ENCODE assay signal across 6 cellular contexts in the genomic region with DNA sequence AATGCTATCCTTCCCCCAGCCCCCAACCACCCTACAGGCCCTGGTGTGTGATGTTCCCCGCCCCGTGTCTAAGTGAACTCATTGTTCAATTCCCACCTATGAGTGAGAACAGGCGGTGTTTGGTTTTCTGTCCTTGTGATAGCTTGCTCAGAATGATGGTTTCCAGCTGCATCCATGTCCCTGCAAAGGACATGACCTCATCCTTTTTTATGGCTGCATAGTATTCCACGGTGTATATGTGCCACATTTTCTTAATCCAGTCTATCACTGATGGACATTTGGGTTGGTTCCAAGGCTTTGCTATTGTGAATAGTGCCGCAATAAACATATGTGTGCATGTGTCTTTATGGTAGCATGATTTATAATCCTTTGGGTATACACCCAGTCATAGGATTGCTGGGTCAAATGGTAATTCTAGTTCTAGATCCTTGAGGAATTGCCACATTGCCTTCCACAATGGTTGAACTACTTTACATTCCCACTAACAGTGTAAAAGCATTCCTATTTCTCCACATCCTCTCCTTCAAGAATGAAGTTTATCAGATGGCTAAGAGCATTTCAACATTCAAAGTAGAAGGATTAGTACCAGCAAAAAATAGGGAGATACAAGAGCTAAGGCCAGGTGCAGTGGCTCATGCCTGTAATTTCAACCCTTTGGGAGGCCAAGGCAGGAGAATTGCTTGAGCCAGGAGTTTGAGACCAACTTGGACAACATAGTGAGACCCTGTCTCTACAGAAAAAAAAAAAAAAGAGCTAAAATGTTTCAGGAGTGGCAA. TPM values are rescaled to one million over a fixed set of nuclear protein-coding genes. Genes with fewer than 3 reads are reported as not detected.
DNase-seq lines count a peak whose midpoint lies in the region; ATAC-seq, FAIRE-seq and TF ChIP-seq lines count a peak whose summit lies in the region.
"Not testable (repeated sequence)": the region's sequence is repeated elsewhere in the genome, so short reads cannot be mapped to it uniquely, and the experiment has no call there.

No MANE protein-coding gene starts in this region.

- TF ChIP-seq CTCF in AG10803 (conservative IDR thresholded peaks at IDR 0.05; ENCODE audit: low read length); IMR-90 (conservative IDR thresholded peaks at IDR 0.05; ENCODE audit: low read depth, low read length); K562 (IDR thresholded peaks at IDR 0.05 in 2 of 3, conservative IDR thresholded peaks at IDR 0.05 in 1 of 3; ENCODE audit: insufficient read depth in 2 of 3, low read depth in 1 of 3, low read length in 3 of 3); HepG2 (CRISPR knock-in tag; IDR thresholded peaks at IDR 0.05): not testable (repeated sequence)

- H3K79me2 ChIP-seq in K562 (ENCODE audit: control insufficient read depth, insufficient read depth, low read length); HepG2 (ENCODE audit: insufficient read depth, low read length); trophoblast cell (ENCODE audit: control insufficient read depth, insufficient read depth, low read length, poor library complexity): not testable (repeated sequence)

- H3K18ac ChIP-seq in IMR-90 (ENCODE audit: low read depth, low read length); trophoblast cell (ENCODE audit: low read length): not testable (repeated sequence)

- not testable (repeated sequence) for H3K27me3 ChIP-seq in IMR-90 (ENCODE audit: control insufficient read depth, insufficient read depth, low read length); K562 (ENCODE audit: control insufficient read depth in 2 of 2, insufficient read depth in 2 of 2, low read length in 2 of 2); HepG2 (ENCODE audit: control insufficient read depth in 1 of 2, insufficient read depth in 2 of 2, low read length in 2 of 2); trophoblast cell (ENCODE audit: insufficient read depth, low read length)

- not testable (repeated sequence) for BruUV-seq in IMR-90 (replicated peaks; lab: Mats Ljungman, UMichigan); K562 (replicated peaks; lab: Mats Ljungman, UMichigan); HepG2 (replicated peaks; lab: Mats Ljungman, UMichigan)

- H2AFZ ChIP-seq in IMR-90 (replicated peaks; ENCODE audit: low read length, poor library complexity); K562 (ENCODE audit: low read depth, low read length); HepG2 (ENCODE audit: low read length); trophoblast cell (ENCODE audit: insufficient read depth, low read length, poor library complexity): not testable (repeated sequence)

- H2BK5ac ChIP-seq in IMR-90 (ENCODE audit: low read depth, low read length, poor library complexity, severe bottlenecking), result peak overlapping the region; percentile 55
- H2BK5ac ChIP-seq in trophoblast cell (ENCODE audit: low read depth, low read length, poor library complexity), result not testable (repeated sequence)

- not testable (repeated sequence) for H4K12ac ChIP-seq in trophoblast cell (ENCODE audit: low read depth, low read length)

- H4K91ac ChIP-seq in IMR-90 (ENCODE audit: insufficient read depth, low read depth, low read length); trophoblast cell (ENCODE audit: low read depth, low read length): not testable (repeated sequence)

- not testable (repeated sequence) for TF ChIP-seq POLR2A in IMR-90 (IDR thresholded peaks at IDR 0.05; ENCODE audit: low read depth, low read length); K562 (conservative IDR thresholded peaks at IDR 0.05); HepG2 (IDR thresholded peaks at IDR 0.05; ENCODE audit: insufficient read depth in 1 of 2, low read depth in 2 of 2, low read length in 2 of 2)

- not testable (repeated sequence) for TF ChIP-seq EP300 in K562 (IDR thresholded peaks at IDR 0.05; ENCODE audit: low read length); HepG2 (IDR thresholded peaks at IDR 0.05; ENCODE audit: low read depth in 2 of 2, low read length in 2 of 2); HepG2 (CRISPR knock-in tag; IDR thresholded peaks at IDR 0.05; ENCODE audit: borderline replicate concordance)

- not testable (repeated sequence) for H3K9me1 ChIP-seq in IMR-90 (ENCODE audit: insufficient read depth, low read length); K562 (ENCODE audit: control insufficient read depth, insufficient read depth, low read length)

- not testable (repeated sequence) for H3K27ac ChIP-seq in IMR-90 (ENCODE audit: insufficient read depth, low read length); K562 (ENCODE audit: extremely low read depth, low read depth, low read length); HepG2 (ENCODE audit: extremely low read length, insufficient read depth, low read length); trophoblast cell (ENCODE audit: low read depth, low read length)

- not testable (repeated sequence) for H2BK12ac ChIP-seq in trophoblast cell (ENCODE audit: low read length)

- H2BK120ac ChIP-seq in IMR-90 (ENCODE audit: low read depth, low read length); trophoblast cell (ENCODE audit: insufficient read depth, low read length, poor library complexity): not testable (repeated sequence)

- intact Hi-C loops in IMR-90 (cut with micrococcal nuclease); K562 (cut with micrococcal nuclease); HepG2 (cut with micrococcal nuclease; ENCODE audit: unreplicated experiment): not testable (repeated sequence)

- H2BK20ac ChIP-seq in IMR-90 (ENCODE audit: low read depth, low read length), result not testable (repeated sequence)

- ATAC-seq in IMR-90 (ENCODE audit: low read depth); K562; HepG2: not testable (repeated sequence)

- H3K14ac ChIP-seq in IMR-90 (replicated peaks; ENCODE audit: low read depth, low read length); trophoblast cell (ENCODE audit: low read length): not testable (repeated sequence)

- H3K36me3 ChIP-seq in IMR-90 (ENCODE audit: control insufficient read depth, insufficient read depth, low read length); K562 (ENCODE audit: control insufficient read depth, insufficient read depth, low read length); HepG2 (replicated peaks in 1 of 2; ENCODE audit: control insufficient read depth in 1 of 2, insufficient read depth in 2 of 2, low read length in 2 of 2); trophoblast cell (ENCODE audit: control insufficient read depth in 1 of 2, insufficient read depth in 2 of 2, low read length in 2 of 2): not testable (repeated sequence)

- not testable (repeated sequence) for H2AK9ac ChIP-seq in IMR-90 (replicated peaks; ENCODE audit: low read depth, low read length, poor library complexity)

- not testable (repeated sequence) for H3K4me2 ChIP-seq in IMR-90 (ENCODE audit: low read depth, low read length); K562 (ENCODE audit: insufficient read depth, low read length); HepG2 (ENCODE audit: low read depth, low read length); trophoblast cell (ENCODE audit: low read length)

- DNase-seq in AG10803 (ENCODE audit: low read depth) (peak; percentile 24), EH (ENCODE audit: low read depth) (peak; percentile 45), IMR-90 (peak; percentile 19), trophoblast cell (peak; percentile 52 to 87)
- DNase-seq in K562 (ENCODE audit: extremely low read depth in 1 of 4, low spot score in 3 of 4); HepG2 (ENCODE audit: low spot score): not testable (repeated sequence)

- H3K9me3 ChIP-seq in IMR-90 (ENCODE audit: control insufficient read depth, insufficient read depth, low read length); K562 (replicated peaks; ENCODE audit: control insufficient read depth, insufficient read depth, low read depth, low read length); HepG2 (ENCODE audit: low read length); trophoblast cell (ENCODE audit: insufficient read depth, low read depth, low read length): not testable (repeated sequence)

- H3K9ac ChIP-seq in IMR-90 (ENCODE audit: low read depth, low read length); K562 (ENCODE audit: insufficient read depth in 1 of 2, low read depth in 2 of 2, low read length in 2 of 2); HepG2 (ENCODE audit: insufficient read depth, low read depth, low read length); trophoblast cell (ENCODE audit: low read length): not testable (repeated sequence)

- dilution Hi-C loops in IMR-90 (cut with HindIII; ENCODE audit: low sequenced_read_pairs, unreplicated experiment), result not testable (repeated sequence)

- H3K4ac ChIP-seq in IMR-90 (ENCODE audit: low read depth, low read length); trophoblast cell (ENCODE audit: low read depth, low read length): not testable (repeated sequence)

- not testable (repeated sequence) for H3K4me3 ChIP-seq in AG10803 (ENCODE audit: low read length); IMR-90 (ENCODE audit: insufficient read depth, low read depth, low read length); K562; HepG2 (replicated peaks in 1 of 3; ENCODE audit: insufficient read depth in 1 of 3, low read depth in 2 of 3, low read length in 3 of 3); trophoblast cell (ENCODE audit: low read depth, low read length)

- CTCF ChIA-PET in IMR-90 (lab: Yijun Ruan, JAX), result interaction anchor here (0.5 kb wide), 1 partner anchor 54 kb away, joined by 3 read pairs; no protein-coding TSS in a partner anchor
- CTCF ChIA-PET in K562 (lab: Yijun Ruan, JAX; ENCODE audit: low intra/inter-chr PET ratio); HepG2 (lab: Yijun Ruan, JAX; ENCODE audit: low intra/inter-chr PET ratio, low total read pairs): not testable (repeated sequence)

- H3K23ac ChIP-seq in IMR-90 (ENCODE audit: low read depth, low read length); trophoblast cell (ENCODE audit: low read length): not testable (repeated sequence)

- TF ChIP-seq RAD21 in IMR-90 (IDR thresholded peaks at IDR 0.05; ENCODE audit: low read length); K562 (CRISPR knock-in tag; conservative IDR thresholded peaks at IDR 0.05 in 1 of 2, IDR thresholded peaks at IDR 0.05 in 1 of 2); HepG2 (CRISPR knock-in tag; IDR thresholded peaks at IDR 0.05): not testable (repeated sequence)

- in situ Hi-C loops in IMR-90 (cut with MboI; ENCODE audit: low sequenced_read_pairs); K562 (cut with MboI); HepG2 (cut with HindIII; ENCODE audit: extremely low pct_ligation_motif_present, low pct_unique_long_range_greater_than_20kb): not testable (repeated sequence)

- not testable (repeated sequence) for H3K4me1 ChIP-seq in IMR-90 (ENCODE audit: control insufficient read depth, insufficient read depth, low read length); K562 (replicated peaks in 1 of 2; ENCODE audit: control insufficient read depth in 2 of 2, insufficient read depth in 2 of 2, low read length in 2 of 2); HepG2 (ENCODE audit: insufficient read depth, low read length); trophoblast cell (ENCODE audit: control insufficient read depth in 1 of 2, insufficient read depth in 2 of 2, low read length in 2 of 2)

- not testable (repeated sequence) for H3K79me1 ChIP-seq in IMR-90 (ENCODE audit: low read depth in 1 of 2, low read length in 2 of 2); trophoblast cell (ENCODE audit: low read length)

- H4K5ac ChIP-seq in IMR-90 (ENCODE audit: low read depth, low read length), result not testable (repeated sequence)

- POLR2A ChIA-PET in IMR-90 (lab: Charles Lee; ENCODE audit: unreplicated experiment), result interaction anchor here (0.6 kb wide), 2 partner anchors 56 to 268 kb away, joined by 3 to 7 read pairs; no protein-coding TSS in a partner anchor
- POLR2A ChIA-PET in K562 (lab: Yijun Ruan, JAX); HepG2 (lab: Yijun Ruan, JAX): not testable (repeated sequence)

- not testable (repeated sequence) for FAIRE-seq in K562 (lab: Jason Lieb, UNC); HepG2 (lab: Jason Lieb, UNC)

- no CpG with 5 or more reads among the region's 5 CpGs for WGBS in IMR-90 (ENCODE audit: extremely low coverage in 2 of 2, insufficient read length in 1 of 2), 2 experiments
- WGBS in K562 (ENCODE audit: insufficient coverage, low coverage, missing lambda C conversion rate), result 88% methylated on average over 5 of the region's 5 CpGs
- WGBS in HepG2 (ENCODE audit: low lambda C conversion rate), result 100% methylated on average over 5 of the region's 5 CpGs
- no CpG with 5 or more reads among the region's 5 CpGs for WGBS in trophoblast cell (ENCODE audit: extremely low coverage, insufficient coverage, insufficient read length)

- H2AK5ac ChIP-seq in IMR-90 (ENCODE audit: low read depth, low read length); trophoblast cell (ENCODE audit: low read length): not testable (repeated sequence)

- H4K20me1 ChIP-seq in IMR-90 (ENCODE audit: insufficient read depth, low read length); K562 (replicated peaks; ENCODE audit: control insufficient read depth, insufficient read depth, low read length); HepG2 (ENCODE audit: insufficient read depth, low read length): not testable (repeated sequence)

- not testable (repeated sequence) for H3K56ac ChIP-seq in IMR-90 (ENCODE audit: extremely low read depth, insufficient read depth, low read length)

- H2BK15ac ChIP-seq in IMR-90 (ENCODE audit: low read depth, low read length), result not testable (repeated sequence)

- not testable (repeated sequence) for H4K8ac ChIP-seq in IMR-90 (ENCODE audit: low read depth in 2 of 2, low read length in 2 of 2); trophoblast cell (ENCODE audit: low read depth, low read length)

RNA-seq across cellular contexts. Expression of gene C2CD3, which starts 50.4 kb away (rescaled TPM):
- total RNA-seq in IMR-90 (2012; rRNA removed), result 15.0 and 19.2 TPM in 2 replicates
- 11.1 and 11.4 TPM in 2 replicates for polyA plus RNA-seq in IMR-90 (2012; rRNA removed)
- polyA plus RNA-seq in IMR-90 (2012; cell fraction: cytosol; rRNA removed), result 3.5 and 4.5 TPM in 2 replicates
- 12.9 and 16.6 TPM in 2 replicates for polyA plus RNA-seq in IMR-90 (2012; cell fraction: nucleus; rRNA removed; ENCODE audit: low replicate concordance)
- total RNA-seq in K562 (2011; cell fraction: chromatin; rRNA removed; ENCODE audit: low replicate concordance), result 48.0 and 104 TPM in 2 replicates
- 16.0 and 24.7 TPM in 2 replicates for total RNA-seq in K562 (2011; cell fraction: nucleolus; rRNA removed)
- 30.5 and 41.8 TPM in 2 replicates for total RNA-seq in K562 (2011; cell fraction: nucleoplasm; rRNA removed)
- total RNA-seq in K562 (2014; rRNA removed), result 10.9 and 13.9 TPM in 2 replicates
- total RNA-seq in K562 (2014; rRNA removed; fragmentation: Illumina TruSeq; extraction: Trizol), result 11.1 and 13.0 TPM in 2 replicates
- total RNA-seq in K562 (2015; rRNA removed; fragmentation: Illumina TruSeq; extraction: Trizol), result 14.5 and 15.8 TPM in 2 replicates
- 17.6 and 18.5 TPM in 2 replicates for total RNA-seq in K562 (2021)
- 15.2 and 15.8 TPM in 2 replicates for polyA plus RNA-seq in K562 (2011; rRNA removed)
- 8.2 and 13.7 TPM in 2 replicates for polyA plus RNA-seq in K562 (2011; cell fraction: cytosol; rRNA removed)
- 14.6 and 33.1 TPM in 2 replicates for polyA plus RNA-seq in K562 (2011; cell fraction: nucleus; rRNA removed)
- 12.5 TPM in 2 replicates for polyA plus RNA-seq in K562 (2012)
- polyA plus RNA-seq in K562 (2014; fragmentation: Illumina TruSeq; extraction: Trizol), result 18.7 and 20.2 TPM in 2 replicates
- polyA plus RNA-seq in K562 (2014; fragmentation: Nextera tagmentation; extraction: Ambion mirVana), result 1 to 10 TPM; 4.4 to 5.1 TPM
- 15.4 and 15.8 TPM in 2 replicates for polyA plus RNA-seq in K562 (2014; rRNA removed)
- 33.0 and 34.9 TPM in 2 replicates for polyA minus RNA-seq in K562 (2011; rRNA and poly(A)+ RNA removed)
- 12.7 and 14.6 TPM in 2 replicates for polyA minus RNA-seq in K562 (2011; cell fraction: cytosol; rRNA and poly(A)+ RNA removed)
- polyA minus RNA-seq in K562 (2011; cell fraction: nucleus; rRNA and poly(A)+ RNA removed), result 26.7 and 29.8 TPM in 2 replicates
- total RNA-seq in HepG2 (2016; rRNA removed; fragmentation: Illumina TruSeq; extraction: Trizol), result 6.4 and 8.0 TPM in 2 replicates
- 3.9 and 4.0 TPM in 2 replicates for total RNA-seq in HepG2 (2016; cell fraction: cytosol; rRNA removed; fragmentation: Illumina TruSeq; extraction: Trizol; ENCODE audit: low read depth)
- 6.5 and 9.9 TPM in 2 replicates for total RNA-seq in HepG2 (2016; cell fraction: insoluble cytoplasmic fraction; rRNA removed; fragmentation: Illumina TruSeq; extraction: Trizol)
- total RNA-seq in HepG2 (2016; cell fraction: membrane; rRNA removed; fragmentation: Illumina TruSeq; extraction: Trizol), result 6.9 and 8.1 TPM in 2 replicates
- 12.7 and 13.2 TPM in 2 replicates for total RNA-seq in HepG2 (2016; cell fraction: nucleus; rRNA removed; fragmentation: Illumina TruSeq; extraction: Trizol)
- polyA plus RNA-seq in HepG2 (2011; rRNA removed), result 5.5 and 6.2 TPM in 2 replicates
- 3.1 and 3.6 TPM in 2 replicates for polyA plus RNA-seq in HepG2 (2011; cell fraction: cytosol; rRNA removed)
- polyA plus RNA-seq in HepG2 (2011; cell fraction: nucleus; rRNA removed), result 6.4 and 6.5 TPM in 2 replicates
- 5.9 and 6.5 TPM in 2 replicates for polyA plus RNA-seq in HepG2 (2012)
- polyA plus RNA-seq in HepG2 (2016; cell fraction: cytosol; fragmentation: Illumina TruSeq; extraction: Trizol; ENCODE audit: low read depth), result 4.6 and 6.1 TPM in 2 replicates
- polyA plus RNA-seq in HepG2 (2016; cell fraction: insoluble cytoplasmic fraction; fragmentation: Illumina TruSeq; extraction: Trizol; ENCODE audit: low read depth), result 8.1 and 10.7 TPM in 2 replicates
- 7.1 and 8.2 TPM in 2 replicates for polyA plus RNA-seq in HepG2 (2016; cell fraction: membrane; fragmentation: Illumina TruSeq; extraction: Trizol; ENCODE audit: low read depth)
- 12.8 and 14.8 TPM in 2 replicates for polyA plus RNA-seq in HepG2 (2016; cell fraction: nucleus; fragmentation: Illumina TruSeq; extraction: Trizol; ENCODE audit: insufficient read depth, low read depth)
- 19.1 and 127 TPM in 2 replicates for polyA minus RNA-seq in HepG2 (2011; rRNA and poly(A)+ RNA removed; ENCODE audit: low replicate concordance)
- 5.9 and 7.7 TPM in 2 replicates for polyA minus RNA-seq in HepG2 (2011; cell fraction: cytosol; rRNA and poly(A)+ RNA removed)
- 20.1 and 22.3 TPM in 2 replicates for polyA minus RNA-seq in HepG2 (2011; cell fraction: nucleus; rRNA and poly(A)+ RNA removed)
- polyA plus RNA-seq in trophoblast cell (2013), result 9.1 and 10.9 TPM in 2 replicates

RNA-seq across cellular contexts. Expression of gene PPME1, which starts 50.6 kb away (rescaled TPM):
- total RNA-seq in IMR-90 (2012; rRNA removed), result 38.9 and 42.3 TPM in 2 replicates
- 89.5 and 100 TPM in 2 replicates for polyA plus RNA-seq in IMR-90 (2012; rRNA removed)
- polyA plus RNA-seq in IMR-90 (2012; cell fraction: cytosol; rRNA removed), result 61.0 and 103 TPM in 2 replicates
- polyA plus RNA-seq in IMR-90 (2012; cell fraction: nucleus; rRNA removed; ENCODE audit: low replicate concordance), result 85.4 and 105 TPM in 2 replicates
- 76.3 and 104 TPM in 2 replicates for total RNA-seq in K562 (2011; cell fraction: chromatin; rRNA removed; ENCODE audit: low replicate concordance)
- 63.9 and 70.7 TPM in 2 replicates for total RNA-seq in K562 (2011; cell fraction: nucleolus; rRNA removed)
- total RNA-seq in K562 (2011; cell fraction: nucleoplasm; rRNA removed), result 77.6 and 103 TPM in 2 replicates
- total RNA-seq in K562 (2014; rRNA removed), result 37.6 and 59.6 TPM in 2 replicates
- 30.1 and 33.4 TPM in 2 replicates for total RNA-seq in K562 (2014; rRNA removed; fragmentation: Illumina TruSeq; extraction: Trizol)
- total RNA-seq in K562 (2015; rRNA removed; fragmentation: Illumina TruSeq; extraction: Trizol), result 42.3 and 45.7 TPM in 2 replicates
- 65.8 and 69.4 TPM in 2 replicates for total RNA-seq in K562 (2021)
- polyA plus RNA-seq in K562 (2011; rRNA removed), result 52.5 and 89.2 TPM in 2 replicates
- polyA plus RNA-seq in K562 (2011; cell fraction: cytosol; rRNA removed), result 96.5 and 108 TPM in 2 replicates
- 101 and 105 TPM in 2 replicates for polyA plus RNA-seq in K562 (2011; cell fraction: nucleus; rRNA removed)
- polyA plus RNA-seq in K562 (2012), result 47.4 and 51.6 TPM in 2 replicates
- 75.8 and 81.7 TPM in 2 replicates for polyA plus RNA-seq in K562 (2014; fragmentation: Illumina TruSeq; extraction: Trizol)
- 10 to 100 TPM in 1 of 2 experiments, 1 to 10 TPM in 1; 9.8 to 24.1 TPM for polyA plus RNA-seq in K562 (2014; fragmentation: Nextera tagmentation; extraction: Ambion mirVana)
- 33.1 and 48.4 TPM in 2 replicates for polyA plus RNA-seq in K562 (2014; rRNA removed)
- polyA minus RNA-seq in K562 (2011; rRNA and poly(A)+ RNA removed), result 52.9 and 57.0 TPM in 2 replicates
- polyA minus RNA-seq in K562 (2011; cell fraction: cytosol; rRNA and poly(A)+ RNA removed), result 66.0 and 73.1 TPM in 2 replicates
- 90.7 and 144 TPM in 2 replicates for polyA minus RNA-seq in K562 (2011; cell fraction: nucleus; rRNA and poly(A)+ RNA removed)
- 31.3 TPM in 2 replicates for total RNA-seq in HepG2 (2016; rRNA removed; fragmentation: Illumina TruSeq; extraction: Trizol)
- 7.4 and 7.8 TPM in 2 replicates for total RNA-seq in HepG2 (2016; cell fraction: cytosol; rRNA removed; fragmentation: Illumina TruSeq; extraction: Trizol; ENCODE audit: low read depth)
- total RNA-seq in HepG2 (2016; cell fraction: insoluble cytoplasmic fraction; rRNA removed; fragmentation: Illumina TruSeq; extraction: Trizol), result 26.7 and 30.7 TPM in 2 replicates
- 14.4 and 14.9 TPM in 2 replicates for total RNA-seq in HepG2 (2016; cell fraction: membrane; rRNA removed; fragmentation: Illumina TruSeq; extraction: Trizol)
- total RNA-seq in HepG2 (2016; cell fraction: nucleus; rRNA removed; fragmentation: Illumina TruSeq; extraction: Trizol), result 25.1 and 28.0 TPM in 2 replicates
- 44.2 and 56.0 TPM in 2 replicates for polyA plus RNA-seq in HepG2 (2011; rRNA removed)
- 50.5 and 57.4 TPM in 2 replicates for polyA plus RNA-seq in HepG2 (2011; cell fraction: cytosol; rRNA removed)
- 50.6 and 58.0 TPM in 2 replicates for polyA plus RNA-seq in HepG2 (2011; cell fraction: nucleus; rRNA removed)
- polyA plus RNA-seq in HepG2 (2012), result 32.9 and 37.6 TPM in 2 replicates
- polyA plus RNA-seq in HepG2 (2016; cell fraction: cytosol; fragmentation: Illumina TruSeq; extraction: Trizol; ENCODE audit: low read depth), result 5.2 and 5.8 TPM in 2 replicates
- polyA plus RNA-seq in HepG2 (2016; cell fraction: insoluble cytoplasmic fraction; fragmentation: Illumina TruSeq; extraction: Trizol; ENCODE audit: low read depth), result 38.0 and 47.1 TPM in 2 replicates
- polyA plus RNA-seq in HepG2 (2016; cell fraction: membrane; fragmentation: Illumina TruSeq; extraction: Trizol; ENCODE audit: low read depth), result 11.3 and 14.1 TPM in 2 replicates
- 36.6 and 41.2 TPM in 2 replicates for polyA plus RNA-seq in HepG2 (2016; cell fraction: nucleus; fragmentation: Illumina TruSeq; extraction: Trizol; ENCODE audit: insufficient read depth, low read depth)
- 59.3 and 103 TPM in 2 replicates for polyA minus RNA-seq in HepG2 (2011; rRNA and poly(A)+ RNA removed; ENCODE audit: low replicate concordance)
- polyA minus RNA-seq in HepG2 (2011; cell fraction: cytosol; rRNA and poly(A)+ RNA removed), result 34.3 and 38.3 TPM in 2 replicates
- 65.1 and 67.1 TPM in 2 replicates for polyA minus RNA-seq in HepG2 (2011; cell fraction: nucleus; rRNA and poly(A)+ RNA removed)
- polyA plus RNA-seq in trophoblast cell (2013), result 75.2 and 83.2 TPM in 2 replicates
